Comparison of ENCODE assay signal across 25 cellular contexts in genomic region chr15:31019986-31020385, GRCh38.
"Had no signal": no experiment of that assay in that cellular context is flagged by ENCODE, and none has a peak within 500 bp of the region (broad histone marks: within the 10 kb centered on the region; RNA-seq: fewer than 3 reads in every experiment).

No MANE protein-coding gene starts in this region.

- DNase-seq: effector memory CD8-positive, alpha-beta T cell; erythroblast; esophagus squamous epithelium; foreskin melanocyte; glutamatergic neuron; heart right ventricle; hippocampal formation; immature natural killer cell; islet precursor cell; left ventricle myocardium superior; lower lobe of right lung; natural killer cell; occipital lobe; pancreas; stimulated activated CD4-positive, alpha-beta T cell treated with anti-CD3 and anti-CD28 coated beads, Interleukin-12 subunit alpha, Interleukin-12 subunit beta, amount 100 ng/mL, for 4 hours; stimulated activated CD4-positive, alpha-beta T cell treated with anti-CD3 and anti-CD28 coated beads, Interleukin-1b, Interleukin-23, amount 100 ng/mL, for 48 hours; stimulated activated CD4-positive, alpha-beta T cell treated with anti-CD3 and anti-CD28 coated beads, Interleukin-4, amount 100 ng/mL, for 1 hour; stimulated activated CD8-positive, alpha-beta memory T cell treated with anti-CD3 and anti-CD28 coated beads, Interleukin-4, amount 100 ng/mL, for 48 hours; stimulated activated naive CD4-positive, alpha-beta T cell treated with Interleukin-2 at 50 U/mL for 16 hours; stomach; tibial artery; upper lobe of left lung had no signal

- ATAC-seq: effector memory CD8-positive, alpha-beta T cell; heart right ventricle; left ventricle myocardium superior; lower lobe of right lung; natural killer cell; pancreas; sciatic nerve had no signal

- H3K27ac ChIP-seq: coronary artery, esophagus squamous epithelium, heart right ventricle, lower lobe of right lung, pancreas, stomach, tibial artery, upper lobe of left lung had no signal

- H3K36me3 ChIP-seq: esophagus squamous epithelium, heart right ventricle, lower lobe of right lung, pancreas, stomach, tibial artery, upper lobe of left lung had no signal

- H3K4me3 ChIP-seq: coronary artery, esophagus squamous epithelium, heart right ventricle, lower lobe of right lung, pancreas, smooth muscle cell, stomach, tibial artery, upper lobe of left lung had no signal

- H3K4me1 ChIP-seq: lower lobe of right lung, pancreas, stomach had no signal

- H3K27me3 ChIP-seq: esophagus squamous epithelium, heart right ventricle, pancreas, stomach, tibial artery, upper lobe of left lung had no signal

- H3K9me3 ChIP-seq: esophagus squamous epithelium, heart right ventricle, lower lobe of right lung, pancreas, stomach, tibial artery, upper lobe of left lung had no signal

- H3K4me2 ChIP-seq: smooth muscle cell had no signal
